In genomic region chr6:126891158-126891557, GRCh38 we compare ENCODE assay signal across 31 cellular contexts.
"Had no signal": no experiment of that assay in that cellular context is flagged by ENCODE, and none has a peak within 500 bp of the region (broad histone marks: within the 10 kb centered on the region; RNA-seq: fewer than 3 reads in every experiment).

No MANE protein-coding gene starts in this region.

- H3K9me3 ChIP-seq: adrenal gland, ascending aorta, breast epithelium, colonic mucosa, esophagus squamous epithelium, gastroesophageal sphincter, heart right ventricle had no signal

- H3K27me3 ChIP-seq: adrenal gland, ascending aorta, breast epithelium, cardiac muscle cell, colonic mucosa, esophagus squamous epithelium, gastroesophageal sphincter, heart right ventricle, hepatocyte had no signal

- H3K4me1 ChIP-seq: adrenal gland, ascending aorta, breast epithelium, colonic mucosa, esophagus squamous epithelium, gastroesophageal sphincter, heart right ventricle had no signal

- H2AFZ ChIP-seq: hepatocyte had no signal

- H3K27ac ChIP-seq: adrenal gland, ascending aorta, breast epithelium, cardiac muscle cell, colonic mucosa, epithelial cell of prostate, esophagus squamous epithelium, gastroesophageal sphincter, heart right ventricle, hepatocyte, WERI-Rb-1 had no signal

- H3K79me2 ChIP-seq: hepatocyte had no signal

- ATAC-seq: activated CD4-positive, CD25-positive, alpha-beta regulatory T cell treated with anti-CD3 and anti-CD28 coated beads, Interleukin-2, amount 50 U/mL, for 24 hours; activated CD8-positive, alpha-beta T cell treated with anti-CD3 and anti-CD28 coated beads for 36 hours; activated T-cell treated with anti-CD3 and anti-CD28 coated beads, Interleukin-2, amount 50 U/mL, for 4 hours; activated T-helper 17 cell treated with anti-CD3 and anti-CD28 coated beads, Interleukin-2, amount 50 U/mL, for 72 hours; gastroesophageal sphincter; heart right ventricle had no signal

- H3K36me3 ChIP-seq: adrenal gland, ascending aorta, breast epithelium, cardiac muscle cell, colonic mucosa, esophagus squamous epithelium, gastroesophageal sphincter, heart right ventricle, WERI-Rb-1 had no signal

- DNase-seq: activated B cell treated with CpG ODN at 0.5 μM for 24 hours; activated CD4-positive, alpha-beta T cell treated with anti-CD3 and anti-CD28 coated beads for 48 hours; activated CD4-positive, alpha-beta T cell treated with anti-CD3 and anti-CD28 coated beads, Interleukin-2, amount 50 U/mL, for 1 hour; activated CD4-positive, alpha-beta T cell treated with anti-CD3 and anti-CD28 coated beads, Interleukin-2, amount 50 U/mL, for 48 hours; activated CD8-positive, alpha-beta memory T cell treated with anti-CD3 and anti-CD28 coated beads for 24 hours; activated CD8-positive, alpha-beta T cell treated with anti-CD3 and anti-CD28 coated beads for 36 hours; activated effector memory CD4-positive, alpha-beta T cell treated with Interleukin-2 at 50 U/mL for 16 hours; activated gamma-delta T cell treated with Interleukin-2 at 50 U/mL for 16 hours; activated naive CD4-positive, alpha-beta T cell treated with anti-CD3 and anti-CD28 coated beads, Interleukin-2, amount 50 U/mL, for 16 hours; activated naive CD4-positive, alpha-beta T cell treated with Interleukin-2 at 50 U/mL for 16 hours; activated T-cell treated with anti-CD3 and anti-CD28 coated beads, Interleukin-2, amount 50 U/mL, for 4 hours; adrenal gland; central memory CD4-positive, alpha-beta T cell; cerebellar nuclear complex; colonic mucosa; effector CD8-positive, alpha-beta T cell; esophagus squamous epithelium; foreskin melanocyte; heart right ventricle; T1000; WERI-Rb-1 had no signal

- FAIRE-seq: endometrium, endothelial cell of umbilical vein had no signal

- H3K4me3 ChIP-seq: adrenal gland, ascending aorta, breast epithelium, cardiac muscle cell, colonic mucosa, esophagus squamous epithelium, gastroesophageal sphincter, heart right ventricle, hepatocyte had no signal

- H3K4me2 ChIP-seq: hepatocyte had no signal
